ENCODE assay signal across 9 cellular contexts in genomic region chr17:29042679-29043538, GRCh38. TPM values are rescaled to one million over a fixed set of nuclear protein-coding genes. Genes with fewer than 3 reads are reported as not detected.
DNase-seq lines count a peak whose midpoint lies in the region; ATAC-seq, FAIRE-seq and TF ChIP-seq lines count a peak whose summit lies in the region.
"Had no signal": no experiment of that assay in that cellular context is flagged by ENCODE, and none has a peak within 500 bp of the region (broad histone marks: within the 10 kb centered on the region; RNA-seq: fewer than 3 reads in every experiment).

TSS of gene PIPOX (plus strand) at chr17:29043141. CDS start at chr17:29043226, 85 bp downstream.

- H3K4me3 Mint-ChIP-seq in type B pancreatic cell, result peak within 1 kb of the TSS; percentile 64

- peaks cover 34% of the 10 kb centered on the region for H3K4me1 Mint-ChIP-seq in type B pancreatic cell (ENCODE audit: unreplicated experiment)

- intact Hi-C loops in kidney (cut with DNase I), result no loop called here

- no peaks in the 10 kb centered on the region for H3K9me3 ChIP-seq in kidney (ENCODE audit: control insufficient read depth in 1 of 2, low read length in 2 of 2)
- H3K9me3 ChIP-seq: SJSA1 had no signal

- H3K27ac ChIP-seq in kidney (ENCODE audit: low read depth in 2 of 2, low read length in 2 of 2), result peak within 1 kb of the TSS; percentile 38 to 41
- H3K27ac ChIP-seq: SJSA1 had no signal

- H3K4me3 ChIP-seq in astrocyte of the cerebellum (ENCODE audit: low read depth, low read length), result no peak within 1 kb of the TSS
- H3K4me3 ChIP-seq in kidney (ENCODE audit: low read length in 2 of 2), result peak within 1 kb of the TSS; percentile 56 to 60
- H3K4me3 ChIP-seq: SJSA1 had no signal

- H3K9ac ChIP-seq in kidney (ENCODE audit: low read length in 2 of 2), result no peak within 1 kb of the TSS

- H3K9me3 Mint-ChIP-seq in type B pancreatic cell, result no peaks in the 10 kb centered on the region

- in situ Hi-C loops in astrocyte of the cerebellum (cut with HindIII; ENCODE audit: low sequenced_read_pairs), result loop anchor here (5.0 kb wide), 1 partner anchor 39 kb away; no protein-coding TSS in a partner anchor

- H3K36me3 Mint-ChIP-seq in type B pancreatic cell, result no peaks in the 10 kb centered on the region

- peaks cover 33% of the 10 kb centered on the region for H3K27me3 Mint-ChIP-seq in type B pancreatic cell

- peaks cover 7 to 12% of the 10 kb centered on the region in 2 donors for H3K4me1 ChIP-seq in kidney (ENCODE audit: control insufficient read depth in 1 of 2, insufficient read depth in 1 of 2, low read depth in 1 of 2, low read length in 2 of 2)

- peak within 1 kb of the TSS; percentile 69 for H3K27ac Mint-ChIP-seq in type B pancreatic cell

- ATAC-seq in HG03432 (IDR thresholded peaks at IDR 0.05; ENCODE audit: unreplicated experiment) (no peak), GM18502 (IDR thresholded peaks at IDR 0.05; ENCODE audit: poor library complexity, unreplicated experiment) (no peak)

- H3K36me3 ChIP-seq in kidney (ENCODE audit: control insufficient read depth in 1 of 2, insufficient read depth in 2 of 2, low read length in 2 of 2), result peaks cover 0 to 2% of the 10 kb centered on the region in 2 donors
- H3K36me3 ChIP-seq: SJSA1 had no signal

- FAIRE-seq in kidney (lab: Jason Lieb, UNC), result no peak
- no peak for FAIRE-seq in frontal cortex (lab: Jason Lieb, UNC)

- TF ChIP-seq CTCF in astrocyte of the cerebellum (IDR thresholded peaks at IDR 0.05; ENCODE audit: low read depth, low read length, missing control alignments) (peak; percentile 39), kidney (IDR thresholded peaks at IDR 0.05; ENCODE audit: borderline replicate concordance, extremely low read depth, insufficient read depth) (peak; percentile 10), type B pancreatic cell (conservative IDR thresholded peaks at IDR 0.05) (peak; percentile 42)

- DNase-seq in H4 (ENCODE audit: low spot score), result peak; percentile 51
- peak; percentile 92 for DNase-seq in NCI-H2107 treated with DMSO at 0.1 percent for 48 hours (lab: John Stamatoyannopoulos, UW; ENCODE audit: unreplicated experiment)
- peak; percentile 43 for DNase-seq in astrocyte of the cerebellum (ENCODE audit: low read depth)
- DNase-seq in kidney, result no peak
- DNase-seq in type B pancreatic cell (ENCODE audit: extremely low spot score, unreplicated experiment), result no peak
- no peak for DNase-seq in frontal cortex (ENCODE audit: low spot score in 2 of 2)

RNA-seq across cellular contexts. Expression of gene PIPOX, which starts in this region (rescaled TPM):
- 0.23 and 0.58 TPM in 2 replicates for total RNA-seq in H4 (2014; rRNA removed; shearing (Covaris generic))
- total RNA-seq in kidney, result 2.8 TPM
- polyA plus RNA-seq in kidney (ENCODE audit: insufficient read depth, low read depth, low replicate concordance), result 78.0 TPM
- total RNA-seq in type B pancreatic cell (ENCODE audit: low replicate concordance), result 3.1 and 3.8 TPM in 2 replicates
- 4.9 TPM for total RNA-seq in frontal cortex

Comparison
In these comparisons a context has a peak if more than half of its experiments do, and no peak if none do; other contexts are left out.
1. Peak in DNase-seq in H4; RNA of the gene not detected or under 1 TPM.
2. DNase-seq: peak in NCI-H2107 treated with DMSO at 0.1 percent for 48 hours (single experiment) and astrocyte of the cerebellum (single experiment); none in kidney (single experiment), type B pancreatic cell (single experiment) and frontal cortex (0 of 2).
3. Peak in every context shown above with its lines, with median percentiles within 50 percentile points of each other: CTCF ChIP-seq.